1 cellular context compared by ENCODE assay signal in the genomic region with DNA sequence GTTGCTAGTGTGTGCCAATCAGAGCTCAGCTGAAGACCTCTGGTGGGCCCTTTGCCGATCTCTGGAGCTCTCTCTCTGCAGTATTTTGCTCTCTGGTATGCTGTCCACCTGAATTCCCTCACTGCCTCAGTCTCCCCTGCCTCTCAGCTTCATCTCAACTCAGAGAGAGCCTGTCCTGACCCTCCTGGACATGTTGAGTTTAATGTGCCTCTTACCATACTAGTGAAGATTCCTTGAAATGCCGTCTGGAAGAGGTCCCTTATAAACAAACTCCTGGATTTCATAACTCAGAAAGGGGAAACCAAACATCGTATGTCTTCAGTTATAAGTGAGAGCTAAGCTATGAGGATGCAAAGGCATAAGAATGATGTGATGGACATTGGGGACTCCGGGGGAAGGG.
TF ChIP-seq lines count a peak whose summit lies in the region.

No MANE protein-coding gene starts in this region.

TF ChIP-seq in K562, 482 proteins besides CTCF, POLR2A, EP300 and RAD21 (continued from another document):
- TF ChIP-seq ZBTB11 (CRISPR knock-in tag; IDR thresholded peaks at IDR 0.05): peak in 1 of 3 experiments; percentile 92; a peak in 2 of 6 replicates
- TF ChIP-seq EWSR1 (IDR thresholded peaks at IDR 0.05; ENCODE audit: borderline replicate concordance, low read depth, partially characterized antibody): peak; percentile 80
